Comparison of ENCODE assay signal across 1 cellular context in genomic region chr7:82305347-82306005, GRCh38.
TF ChIP-seq lines count a peak whose summit lies in the region.

No MANE protein-coding gene starts in this region.

TF ChIP-seq in GM23338, 12 proteins besides CTCF, POLR2A, EP300 and RAD21 (continued from another document):
- TF ChIP-seq ZNF462 (CRISPR knock-in tag; IDR thresholded peaks at IDR 0.05) = no peak
